ENCODE assay signal across 9 cellular contexts in the genomic region with DNA sequence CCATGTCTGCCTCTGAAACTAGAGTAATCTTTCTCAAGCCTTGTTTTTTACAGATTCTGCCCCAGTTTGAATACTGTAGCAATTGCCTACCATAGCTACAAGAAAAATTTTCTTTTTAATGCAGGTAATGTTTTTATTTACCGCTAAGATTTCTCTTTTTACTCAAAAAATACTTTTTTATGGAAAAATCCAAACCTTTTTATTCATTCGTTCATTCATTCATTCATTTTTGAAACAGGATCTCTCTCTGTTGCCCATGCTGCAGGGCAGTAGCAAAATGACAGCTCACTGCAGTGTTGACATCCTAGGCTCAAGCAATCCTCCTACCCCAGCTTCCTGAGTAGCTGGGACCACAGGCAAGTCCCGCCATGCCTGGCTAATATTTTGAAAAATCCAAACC. TPM values are rescaled to one million over a fixed set of nuclear protein-coding genes. Genes with fewer than 3 reads are reported as not detected.
DNase-seq lines count a peak whose midpoint lies in the region; ATAC-seq and TF ChIP-seq lines count a peak whose summit lies in the region.
"Had no signal": no experiment of that assay in that cellular context is flagged by ENCODE, and none has a peak within 500 bp of the region (broad histone marks: within the 10 kb centered on the region; RNA-seq: fewer than 3 reads in every experiment).

No MANE protein-coding gene starts in this region.

- ATAC-seq in natural killer cell = no peak
- ATAC-seq in left colon = no peak

- peak overlapping the region in 9 of 11 experiments; percentile 30 to 88 (median 84); a peak in 14 of 22 replicates for H3K9ac ChIP-seq in BLaER1 treated with 17β-estradiol and CSF1 and Interleukin-3, amounts not matched to agents 10 nM and 100 nM

- TF ChIP-seq CTCF in chondrocyte (IDR thresholded peaks at IDR 0.05) (no peak), natural killer cell (IDR thresholded peaks at IDR 0.05) (no peak)

- H3K4me1 ChIP-seq in BLaER1 treated with 17β-estradiol and CSF1 and Interleukin-3, amounts not matched to agents 10 nM and 100 nM = peaks cover 33 to 57% (median 51%) of the 10 kb centered on the region in 10 experiments

- H3K27me3 Mint-ChIP-seq in IgD-negative memory B cell (no peaks in the 10 kb centered on the region), chondrocyte (ENCODE audit: low read depth) (peaks cover 23% of the 10 kb centered on the region), natural killer cell (ENCODE audit: low read depth in 2 of 2) (peaks cover 3 to 6% of the 10 kb centered on the region in 2 donors)

- no peaks in the 10 kb centered on the region for H3K9me3 ChIP-seq in BLaER1 treated with 17β-estradiol and CSF1 and Interleukin-3, amounts not matched to agents 10 nM and 100 nM (replicated peaks in 1 of 11)

- peaks cover 15 to 24% (median 15%) of the 10 kb centered on the region in 3 donors for H3K4me1 Mint-ChIP-seq in IgD-negative memory B cell
- H3K4me1 Mint-ChIP-seq in chondrocyte (ENCODE audit: low read depth) = peaks cover 35% of the 10 kb centered on the region
- H3K4me1 Mint-ChIP-seq in natural killer cell = peaks cover 31 to 34% of the 10 kb centered on the region in 2 donors

- peak overlapping the region; percentile 95 to 99 (median 98) for H3K4me2 ChIP-seq in BLaER1 treated with 17β-estradiol and CSF1 and Interleukin-3, amounts not matched to agents 10 nM and 100 nM

- H3K36me3 ChIP-seq in BLaER1 treated with 17β-estradiol and CSF1 and Interleukin-3, amounts not matched to agents 10 nM and 100 nM = no peaks in the 10 kb centered on the region

- H3K4me3 Mint-ChIP-seq in IgD-negative memory B cell = peak overlapping the region; percentile 65 to 96 (median 86)
- peak overlapping the region; percentile 60 for H3K4me3 Mint-ChIP-seq in chondrocyte (ENCODE audit: unreplicated experiment)
- H3K4me3 Mint-ChIP-seq in natural killer cell = peak overlapping the region; percentile 91

- H3K27me3 ChIP-seq in BLaER1 treated with 17β-estradiol and CSF1 and Interleukin-3, amounts not matched to agents 10 nM and 100 nM = peaks cover 0 to 34% (median 0%) of the 10 kb centered on the region in 11 experiments; a peak in 7 of 22 replicates

- peaks cover 0 to 9% (median 0%) of the 10 kb centered on the region in 11 experiments; a peak in 3 of 22 replicates for H4K20me1 ChIP-seq in BLaER1 treated with 17β-estradiol and CSF1 and Interleukin-3, amounts not matched to agents 10 nM and 100 nM

- no peak for DNase-seq in chondrocyte (ENCODE audit: low spot score)
- DNase-seq in natural killer cell = no peak
- DNase-seq in left colon = no peak
- DNase-seq in stimulated activated CD4-positive, alpha-beta T cell treated with anti-CD3 and anti-CD28 coated beads, Interleukin-4, amount 100 ng/mL, for 1 hour = no peak
- no peak for DNase-seq in stimulated activated CD8-positive, alpha-beta memory T cell treated with anti-CD3 and anti-CD28 coated beads, Interleukin-4, amount 100 ng/mL, for 48 hours
- DNase-seq in NCI-H82 (lab: John Stamatoyannopoulos, UW) = no peak

- H3K36me3 Mint-ChIP-seq in IgD-negative memory B cell (no peaks in the 10 kb centered on the region), chondrocyte (ENCODE audit: low read depth) (peaks cover 2% of the 10 kb centered on the region), natural killer cell (no peaks in the 10 kb centered on the region)

- no peak overlapping the region for H3K27ac Mint-ChIP-seq in IgD-negative memory B cell
- H3K27ac Mint-ChIP-seq in chondrocyte (ENCODE audit: unreplicated experiment) = no peak overlapping the region
- H3K27ac Mint-ChIP-seq in natural killer cell = peak overlapping the region in 1 of 2 donors; percentile 84
- H3K27ac Mint-ChIP-seq: T-helper 1 cell treated with Interleukin-12 subunit alpha and Interleukin-12 subunit beta and Interleukin-4 antibody, amounts not matched to agents 30 μg/mL and 1 μg/mL, for 36 hours had no signal

- intact Hi-C loops in natural killer cell (cut with micrococcal nuclease) (no loop called here), left colon (cut with DNase I, micrococcal nuclease) (no loop called here)

- peak overlapping the region; percentile 62 to 84 (median 72); a peak in 19 of 20 replicates for H3K4me3 ChIP-seq in BLaER1 treated with 17β-estradiol and CSF1 and Interleukin-3, amounts not matched to agents 10 nM and 100 nM

- H3K27ac ChIP-seq in BLaER1 treated with 17β-estradiol and CSF1 and Interleukin-3, amounts not matched to agents 10 nM and 100 nM = peak overlapping the region in 3 of 11 experiments; percentile 2 to 96 (median 52); a peak in 2 of 22 replicates

- no peaks in the 10 kb centered on the region for H3K9me3 Mint-ChIP-seq in IgD-negative memory B cell
- no peaks in the 10 kb centered on the region for H3K9me3 Mint-ChIP-seq in chondrocyte (ENCODE audit: low read depth)
- no peaks in the 10 kb centered on the region for H3K9me3 Mint-ChIP-seq in natural killer cell
- H3K9me3 Mint-ChIP-seq: T-helper 1 cell treated with Interleukin-12 subunit alpha and Interleukin-12 subunit beta and Interleukin-4 antibody, amounts not matched to agents 30 μg/mL and 1 μg/mL, for 36 hours had no signal

RNA-seq across cellular contexts. Expression of a gene that starts 2.7 kb away (rescaled TPM):
- polyA plus RNA-seq in IgD-negative memory B cell = 5.8 TPM
- 58.0 to 83.0 TPM (median 58.8 TPM) in 3 replicates for total RNA-seq in chondrocyte
- total RNA-seq in natural killer cell = 100 to 1,000 TPM in 2 of 3 donors, 10 to 100 TPM in 1; 70.3 to 129 (median 100) TPM
- total RNA-seq in left colon = 100 to 1,000 TPM; 149 to 261 TPM

RNA-seq across cellular contexts. Expression of a gene that starts 59.3 kb away (rescaled TPM):
- 108 TPM for polyA plus RNA-seq in IgD-negative memory B cell
- 31.5 to 41.4 TPM (median 36.9 TPM) in 3 replicates for total RNA-seq in chondrocyte
- 10 to 100 TPM; 39.0 to 47.4 (median 40.3) TPM for total RNA-seq in natural killer cell
- total RNA-seq in left colon = 10 to 100 TPM; 71.7 to 87.8 TPM

RNA-seq across cellular contexts. Expression of a gene that starts 59.3 kb away (rescaled TPM):
- polyA plus RNA-seq in IgD-negative memory B cell = 11.3 TPM
- total RNA-seq in chondrocyte = 17.4 to 21.4 TPM (median 18.1 TPM) in 3 replicates
- total RNA-seq in natural killer cell = 10 to 100 TPM; 31.5 to 52.3 (median 48.5) TPM
- 10 to 100 TPM; 17.5 to 20.8 TPM for total RNA-seq in left colon
